Comparison of ENCODE assay signal across 17 cellular contexts in the genomic region with DNA sequence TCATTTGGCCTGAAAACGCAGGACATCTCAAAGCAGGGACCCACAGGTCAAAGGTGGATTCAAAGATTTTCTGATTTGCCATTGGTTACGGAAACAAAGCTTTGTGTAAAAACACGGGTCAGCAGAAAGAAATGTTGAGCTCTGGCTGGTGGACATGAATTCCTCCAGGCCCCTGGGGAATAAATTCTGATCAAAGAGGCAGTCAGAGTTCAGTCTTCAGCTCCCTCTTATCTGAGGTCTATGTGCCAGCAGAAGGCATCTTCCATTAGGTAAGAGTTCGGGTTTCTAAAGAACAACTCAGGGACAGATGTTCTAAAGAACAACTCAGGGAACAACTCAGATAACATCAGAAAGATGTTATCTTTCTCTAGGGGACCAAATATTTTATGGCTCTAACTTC.
DNase-seq lines count a peak whose midpoint lies in the region; ATAC-seq and TF ChIP-seq lines count a peak whose summit lies in the region.
"Had no signal": no experiment of that assay in that cellular context is flagged by ENCODE, and none has a peak within 500 bp of the region (broad histone marks: within the 10 kb centered on the region; RNA-seq: fewer than 3 reads in every experiment).

No MANE protein-coding gene starts in this region.

- H3K27ac ChIP-seq in hepatocyte = peak overlapping the region; percentile 30
- no peak overlapping the region for H3K27ac ChIP-seq in neural progenitor cell
- H3K27ac ChIP-seq: BLaER1 treated with 17β-estradiol and CSF1 and Interleukin-3, amounts not matched to agents 10 nM and 100 nM had no signal

- TF ChIP-seq CTCF in hepatocyte (IDR thresholded peaks at IDR 0.05; ENCODE audit: poor library complexity) (no peak), neural progenitor cell (IDR thresholded peaks at IDR 0.05) (no peak)

- ATAC-seq in GM21723 (IDR thresholded peaks at IDR 0.05; ENCODE audit: unreplicated experiment) = no peak
- ATAC-seq in esophagus mucosa = no peak
- ATAC-seq: CD8-positive, alpha-beta T cell; HepG2 had no signal

- WGBS in hepatocyte (ENCODE audit: low lambda C conversion rate, missing lambda C conversion rate) = 46% methylated on average over 4 of the region's 4 CpGs

- H3K79me2 ChIP-seq in hepatocyte (no peaks in the 10 kb centered on the region), neural progenitor cell (ENCODE audit: low read depth) (no peaks in the 10 kb centered on the region)

- no peaks in the 10 kb centered on the region for H3K9me2 ChIP-seq in hepatocyte (replicated peaks; ENCODE audit: insufficient read depth)

- no peak overlapping the region for H3K27ac Mint-ChIP-seq in neural progenitor cell
- H3K27ac Mint-ChIP-seq: B cell; CD8-positive, alpha-beta T cell; IgD-negative memory B cell had no signal

- H3K9me3 ChIP-seq in hepatocyte (ENCODE audit: low read depth) = no peaks in the 10 kb centered on the region
- no peaks in the 10 kb centered on the region for H3K9me3 ChIP-seq in neural progenitor cell (ENCODE audit: low read depth)
- H3K9me3 ChIP-seq: BLaER1 treated with 17β-estradiol and CSF1 and Interleukin-3, amounts not matched to agents 10 nM and 100 nM; HAP-1 had no signal

- H2AFZ ChIP-seq in hepatocyte = no peak overlapping the region
- H2AFZ ChIP-seq in neural progenitor cell (replicated peaks) = peak overlapping the region; percentile 22

- H3K9me3 Mint-ChIP-seq in neural progenitor cell = no peaks in the 10 kb centered on the region
- H3K9me3 Mint-ChIP-seq: CD8-positive, alpha-beta T cell; IgD-negative memory B cell had no signal

- no peaks in the 10 kb centered on the region for H3K36me3 Mint-ChIP-seq in neural progenitor cell
- H3K36me3 Mint-ChIP-seq: CD8-positive, alpha-beta T cell; IgD-negative memory B cell had no signal

- H3K4me1 ChIP-seq in hepatocyte (ENCODE audit: insufficient read depth) (peaks cover 10% of the 10 kb centered on the region), neural progenitor cell (no peaks in the 10 kb centered on the region)
- H3K4me1 ChIP-seq: BLaER1 treated with 17β-estradiol and CSF1 and Interleukin-3, amounts not matched to agents 10 nM and 100 nM; HAP-1 had no signal

- no peaks in the 10 kb centered on the region for H3K27me3 ChIP-seq in hepatocyte
- no peaks in the 10 kb centered on the region for H3K27me3 ChIP-seq in neural progenitor cell
- H3K27me3 ChIP-seq: BLaER1 treated with 17β-estradiol and CSF1 and Interleukin-3, amounts not matched to agents 10 nM and 100 nM had no signal

- H3K36me3 ChIP-seq in hepatocyte (replicated peaks; ENCODE audit: insufficient read depth, low read depth) = no peaks in the 10 kb centered on the region
- H3K36me3 ChIP-seq in neural progenitor cell = no peaks in the 10 kb centered on the region
- H3K36me3 ChIP-seq: BLaER1 treated with 17β-estradiol and CSF1 and Interleukin-3, amounts not matched to agents 10 nM and 100 nM; HAP-1 had no signal

- H3F3A ChIP-seq in neural progenitor cell (ENCODE audit: low read depth) = no peaks in the 10 kb centered on the region

- peak; percentile 31 for DNase-seq in NCI-H2171 treated with DMSO at 0.1 percent for 48 hours (lab: John Stamatoyannopoulos, UW)
- DNase-seq in NCI-H2171 (lab: John Stamatoyannopoulos, UW) = no peak
- peak; percentile 17 for DNase-seq in hepatocyte (ENCODE audit: low spot score)
- no peak for DNase-seq in neural progenitor cell (ENCODE audit: low spot score)
- DNase-seq in Ammon's horn (ENCODE audit: low spot score) = no peak
- DNase-seq: 8988T; CD8-positive, alpha-beta T cell; DMS153; DMS79; GDM1 had no signal

- H4K20me1 ChIP-seq in hepatocyte (ENCODE audit: insufficient read depth, poor library complexity, severe bottlenecking) = no peaks in the 10 kb centered on the region
- no peaks in the 10 kb centered on the region for H4K20me1 ChIP-seq in neural progenitor cell (ENCODE audit: low read depth)
- H4K20me1 ChIP-seq: BLaER1 treated with 17β-estradiol and CSF1 and Interleukin-3, amounts not matched to agents 10 nM and 100 nM had no signal

- no peak overlapping the region for H3K4me3 ChIP-seq in hepatocyte
- no peak overlapping the region for H3K4me3 ChIP-seq in neural progenitor cell
- H3K4me3 ChIP-seq: BLaER1 treated with 17β-estradiol and CSF1 and Interleukin-3, amounts not matched to agents 10 nM and 100 nM; HAP-1 had no signal

- H3K4me1 Mint-ChIP-seq in neural progenitor cell = no peaks in the 10 kb centered on the region
- H3K4me1 Mint-ChIP-seq: B cell, IgD-negative memory B cell had no signal

- H3K9ac ChIP-seq in neural progenitor cell = no peak overlapping the region
- H3K9ac ChIP-seq: BLaER1 treated with 17β-estradiol and CSF1 and Interleukin-3, amounts not matched to agents 10 nM and 100 nM had no signal

- no peaks in the 10 kb centered on the region for H3K27me3 Mint-ChIP-seq in neural progenitor cell (ENCODE audit: insufficient read depth, low read depth)
- H3K27me3 Mint-ChIP-seq: IgD-negative memory B cell had no signal

- H3K4me2 ChIP-seq in hepatocyte = peak overlapping the region; percentile 8
- H3K4me2 ChIP-seq in neural progenitor cell = no peak overlapping the region
- H3K4me2 ChIP-seq: BLaER1 treated with 17β-estradiol and CSF1 and Interleukin-3, amounts not matched to agents 10 nM and 100 nM had no signal

- no peak overlapping the region for H3K4me3 Mint-ChIP-seq in neural progenitor cell
- H3K4me3 Mint-ChIP-seq: B cell; CD8-positive, alpha-beta T cell; IgD-negative memory B cell had no signal

Comparison
In these comparisons a context has a peak if more than half of its experiments do, and no peak if none do; other contexts are left out.
1. DNase-seq: peak in NCI-H2171 treated with DMSO at 0.1 percent for 48 hours (single experiment) and hepatocyte (single experiment); none in NCI-H2171 (single experiment), neural progenitor cell (single experiment) and Ammon's horn (single experiment).